Comparison of ENCODE assay signal across 7 cellular contexts in the genomic region with DNA sequence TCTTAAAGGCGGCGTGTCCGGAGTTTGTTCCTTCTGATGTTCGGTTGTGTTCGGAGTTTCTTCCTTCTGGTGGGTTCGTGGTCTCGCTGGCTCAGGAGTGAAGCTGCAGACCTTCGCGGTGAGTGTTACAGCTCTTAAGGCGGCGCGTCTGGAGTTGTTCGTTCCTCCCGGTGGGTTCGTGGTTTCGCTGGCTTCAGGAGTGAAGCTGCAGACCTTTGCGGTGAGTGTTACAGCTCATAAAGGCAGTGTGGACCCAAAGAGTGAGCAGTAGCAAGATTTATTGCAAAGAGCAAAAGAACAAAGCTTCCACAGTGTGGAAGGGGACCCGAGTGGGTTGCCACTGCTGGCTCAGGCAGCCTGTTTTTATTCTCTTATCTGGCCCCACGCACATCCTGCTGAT. TPM values are rescaled to one million over a fixed set of nuclear protein-coding genes. Genes with fewer than 3 reads are reported as not detected.
DNase-seq lines count a peak whose midpoint lies in the region; ATAC-seq and TF ChIP-seq lines count a peak whose summit lies in the region.
"Not testable (repeated sequence)": the region's sequence is repeated elsewhere in the genome, so short reads cannot be mapped to it uniquely, and the experiment has no call there.

No MANE protein-coding gene starts in this region.

- not testable (repeated sequence) for H3K27me3 Mint-ChIP-seq in CD4-positive, alpha-beta memory T cell; T-helper 2 cell treated with Interferon-gamma antibody and Interleukin-4, amounts not matched to agents 5 μg/mL and 100 μg/mL, for 36 hours (ENCODE audit: low read depth); activated CD8-positive, alpha-beta memory T cell treated with anti-CD3 and anti-CD28 coated beads, Interleukin-2, amount 10 ng/mL, durations not matched to agents 7 days and 5 days; activated T-helper 2 cell treated with anti-CD3 and anti-CD28 coated beads, Interferon-gamma antibody, Interleukin-2, Interleukin-4, amounts not matched to agents 10 μg/mL and 5 μg/mL and 100 μg/mL, durations not matched to agents 14 hours and 24 hours and 36 hours (ENCODE audit: low read depth); activated naive CD8-positive, alpha-beta T cell treated with anti-CD3 and anti-CD28 coated beads, Interleukin-2, amount 50 U/mL, for 24 hours; immature natural killer cell (ENCODE audit: low read depth in 3 of 3); osteocyte (ENCODE audit: unreplicated experiment)

- POLR2A ChIA-PET in CD4-positive, alpha-beta memory T cell (lab: Charles Lee; ENCODE audit: partially characterized antibody), result not testable (repeated sequence)

- H3K9me3 Mint-ChIP-seq in CD4-positive, alpha-beta memory T cell; T-helper 2 cell treated with Interferon-gamma antibody and Interleukin-4, amounts not matched to agents 5 μg/mL and 100 μg/mL, for 36 hours; activated CD8-positive, alpha-beta memory T cell treated with anti-CD3 and anti-CD28 coated beads, Interleukin-2, amount 10 ng/mL, durations not matched to agents 7 days and 5 days (ENCODE audit: low read depth); activated T-helper 2 cell treated with anti-CD3 and anti-CD28 coated beads, Interferon-gamma antibody, Interleukin-2, Interleukin-4, amounts not matched to agents 10 μg/mL and 5 μg/mL and 100 μg/mL, durations not matched to agents 14 hours and 24 hours and 36 hours; activated naive CD8-positive, alpha-beta T cell treated with anti-CD3 and anti-CD28 coated beads, Interleukin-2, amount 50 U/mL, for 24 hours; immature natural killer cell; osteocyte (ENCODE audit: unreplicated experiment): not testable (repeated sequence)

- peaks cover 39 to 64% (median 54%) of the 10 kb centered on the region in 4 donors for H3K4me1 Mint-ChIP-seq in CD4-positive, alpha-beta memory T cell
- H3K4me1 Mint-ChIP-seq in T-helper 2 cell treated with Interferon-gamma antibody and Interleukin-4, amounts not matched to agents 5 μg/mL and 100 μg/mL, for 36 hours (ENCODE audit: low read depth), result peaks cover 39% of the 10 kb centered on the region
- H3K4me1 Mint-ChIP-seq in activated CD8-positive, alpha-beta memory T cell treated with anti-CD3 and anti-CD28 coated beads, Interleukin-2, amount 10 ng/mL, durations not matched to agents 7 days and 5 days, result peaks cover 61% of the 10 kb centered on the region
- peaks cover 39% of the 10 kb centered on the region for H3K4me1 Mint-ChIP-seq in activated T-helper 2 cell treated with anti-CD3 and anti-CD28 coated beads, Interferon-gamma antibody, Interleukin-2, Interleukin-4, amounts not matched to agents 10 μg/mL and 5 μg/mL and 100 μg/mL, durations not matched to agents 14 hours and 24 hours and 36 hours (ENCODE audit: low read depth)
- H3K4me1 Mint-ChIP-seq in activated naive CD8-positive, alpha-beta T cell treated with anti-CD3 and anti-CD28 coated beads, Interleukin-2, amount 50 U/mL, for 24 hours, result peaks cover 61% of the 10 kb centered on the region
- peaks cover 67 to 82% of the 10 kb centered on the region in 2 donors for H3K4me1 Mint-ChIP-seq in immature natural killer cell
- H3K4me1 Mint-ChIP-seq in osteocyte (ENCODE audit: unreplicated experiment), result peaks cover 48% of the 10 kb centered on the region

- H3K36me3 ChIP-seq in CD4-positive, alpha-beta memory T cell (ENCODE audit: insufficient read depth, low read length), result not testable (repeated sequence)

- intact Hi-C loops in CD4-positive, alpha-beta memory T cell (cut with micrococcal nuclease); activated T-helper 2 cell treated with anti-CD3 and anti-CD28 coated beads, Interferon-gamma antibody, Interleukin-2, Interleukin-4, amounts not matched to agents 10 μg/mL and 5 μg/mL and 100 μg/mL, durations not matched to agents 14 hours and 24 hours and 36 hours (cut with micrococcal nuclease): not testable (repeated sequence)

- not testable (repeated sequence) for H3K4me3 ChIP-seq in CD4-positive, alpha-beta memory T cell (ENCODE audit: low read length in 2 of 2)

- CTCF ChIA-PET in CD4-positive, alpha-beta memory T cell (lab: Charles Lee; ENCODE audit: partially characterized antibody), result not testable (repeated sequence)
- CTCF ChIA-PET in activated CD8-positive, alpha-beta memory T cell treated with anti-CD3 and anti-CD28 coated beads, Interleukin-2, amount 10 ng/mL, durations not matched to agents 7 days and 5 days (lab: Charles Lee), result interaction anchor here (1.3 kb wide), 1 partner anchor 9 kb away, joined by 3 read pairs; no protein-coding TSS in a partner anchor

- not testable (repeated sequence) for H3K27ac ChIP-seq in CD4-positive, alpha-beta memory T cell (ENCODE audit: low read depth, low read length)

- not testable (repeated sequence) for ATAC-seq in activated CD8-positive, alpha-beta memory T cell treated with anti-CD3 and anti-CD28 coated beads, Interleukin-2, amount 10 ng/mL, durations not matched to agents 7 days and 5 days; activated naive CD8-positive, alpha-beta T cell treated with anti-CD3 and anti-CD28 coated beads, Interleukin-2, amount 50 U/mL, for 24 hours

- not testable (repeated sequence) for DNase-seq in CD4-positive, alpha-beta memory T cell; T-helper 2 cell treated with Interferon-gamma antibody and Interleukin-4, amounts not matched to agents 5 μg/mL and 100 μg/mL, for 36 hours (ENCODE audit: low spot score); activated T-helper 2 cell treated with anti-CD3 and anti-CD28 coated beads, Interferon-gamma antibody, Interleukin-2, Interleukin-4, amounts not matched to agents 10 μg/mL and 5 μg/mL and 100 μg/mL, durations not matched to agents 14 hours and 24 hours and 36 hours (ENCODE audit: low spot score); activated naive CD8-positive, alpha-beta T cell treated with anti-CD3 and anti-CD28 coated beads, Interleukin-2, amount 50 U/mL, for 24 hours
- DNase-seq in activated CD8-positive, alpha-beta memory T cell treated with anti-CD3 and anti-CD28 coated beads, Interleukin-2, amount 10 ng/mL, durations not matched to agents 7 days and 5 days, result peak; percentile 51
- peak in 1 of 3 donors; percentile 19 for DNase-seq in immature natural killer cell
- peak; percentile 40 for DNase-seq in osteocyte (ENCODE audit: extremely low spot score, unreplicated experiment)

- not testable (repeated sequence) for H3K9me3 ChIP-seq in CD4-positive, alpha-beta memory T cell (ENCODE audit: control insufficient read depth in 1 of 2, low read length in 2 of 2)

- peak overlapping the region in 3 of 7 donors; percentile 42 to 64 (median 60) for H3K27ac Mint-ChIP-seq in CD4-positive, alpha-beta memory T cell
- not testable (repeated sequence) for H3K27ac Mint-ChIP-seq in T-helper 2 cell treated with Interferon-gamma antibody and Interleukin-4, amounts not matched to agents 5 μg/mL and 100 μg/mL, for 36 hours; osteocyte (ENCODE audit: unreplicated experiment)
- peak overlapping the region; percentile 68 for H3K27ac Mint-ChIP-seq in activated CD8-positive, alpha-beta memory T cell treated with anti-CD3 and anti-CD28 coated beads, Interleukin-2, amount 10 ng/mL, durations not matched to agents 7 days and 5 days
- peak overlapping the region; percentile 47 for H3K27ac Mint-ChIP-seq in activated T-helper 2 cell treated with anti-CD3 and anti-CD28 coated beads, Interferon-gamma antibody, Interleukin-2, Interleukin-4, amounts not matched to agents 10 μg/mL and 5 μg/mL and 100 μg/mL, durations not matched to agents 14 hours and 24 hours and 36 hours
- peak overlapping the region; percentile 77 for H3K27ac Mint-ChIP-seq in activated naive CD8-positive, alpha-beta T cell treated with anti-CD3 and anti-CD28 coated beads, Interleukin-2, amount 50 U/mL, for 24 hours
- peak overlapping the region; percentile 73 to 84 (median 82) for H3K27ac Mint-ChIP-seq in immature natural killer cell

- peaks cover 47% of the 10 kb centered on the region for H3K4me1 ChIP-seq in CD4-positive, alpha-beta memory T cell (ENCODE audit: insufficient read depth, low read length)

- peak overlapping the region in 7 of 8 donors; percentile 12 to 71 (median 52) for H3K4me3 Mint-ChIP-seq in CD4-positive, alpha-beta memory T cell
- peak overlapping the region; percentile 60 for H3K4me3 Mint-ChIP-seq in T-helper 2 cell treated with Interferon-gamma antibody and Interleukin-4, amounts not matched to agents 5 μg/mL and 100 μg/mL, for 36 hours
- H3K4me3 Mint-ChIP-seq in activated CD8-positive, alpha-beta memory T cell treated with anti-CD3 and anti-CD28 coated beads, Interleukin-2, amount 10 ng/mL, durations not matched to agents 7 days and 5 days, result peak overlapping the region; percentile 57
- peak overlapping the region; percentile 42 for H3K4me3 Mint-ChIP-seq in activated T-helper 2 cell treated with anti-CD3 and anti-CD28 coated beads, Interferon-gamma antibody, Interleukin-2, Interleukin-4, amounts not matched to agents 10 μg/mL and 5 μg/mL and 100 μg/mL, durations not matched to agents 14 hours and 24 hours and 36 hours (ENCODE audit: low read depth)
- peak overlapping the region; percentile 67 for H3K4me3 Mint-ChIP-seq in activated naive CD8-positive, alpha-beta T cell treated with anti-CD3 and anti-CD28 coated beads, Interleukin-2, amount 50 U/mL, for 24 hours
- H3K4me3 Mint-ChIP-seq in immature natural killer cell, result peak overlapping the region; percentile 77 to 85 (median 82)
- H3K4me3 Mint-ChIP-seq in osteocyte (ENCODE audit: unreplicated experiment), result not testable (repeated sequence)

- peaks cover 13 to 32% of the 10 kb centered on the region in 2 donors for H3K36me3 Mint-ChIP-seq in CD4-positive, alpha-beta memory T cell
- H3K36me3 Mint-ChIP-seq in T-helper 2 cell treated with Interferon-gamma antibody and Interleukin-4, amounts not matched to agents 5 μg/mL and 100 μg/mL, for 36 hours (ENCODE audit: low read depth), result peaks cover 28% of the 10 kb centered on the region
- peaks cover 29% of the 10 kb centered on the region for H3K36me3 Mint-ChIP-seq in activated CD8-positive, alpha-beta memory T cell treated with anti-CD3 and anti-CD28 coated beads, Interleukin-2, amount 10 ng/mL, durations not matched to agents 7 days and 5 days
- peaks cover 41% of the 10 kb centered on the region for H3K36me3 Mint-ChIP-seq in activated T-helper 2 cell treated with anti-CD3 and anti-CD28 coated beads, Interferon-gamma antibody, Interleukin-2, Interleukin-4, amounts not matched to agents 10 μg/mL and 5 μg/mL and 100 μg/mL, durations not matched to agents 14 hours and 24 hours and 36 hours (ENCODE audit: low read depth)
- peaks cover 26% of the 10 kb centered on the region for H3K36me3 Mint-ChIP-seq in activated naive CD8-positive, alpha-beta T cell treated with anti-CD3 and anti-CD28 coated beads, Interleukin-2, amount 50 U/mL, for 24 hours (ENCODE audit: low read depth)
- not testable (repeated sequence) for H3K36me3 Mint-ChIP-seq in immature natural killer cell; osteocyte (ENCODE audit: unreplicated experiment)

- not testable (repeated sequence) for TF ChIP-seq CTCF in osteocyte (IDR thresholded peaks at IDR 0.05)

- H3K27me3 ChIP-seq in CD4-positive, alpha-beta memory T cell (ENCODE audit: insufficient read depth, low read length), result not testable (repeated sequence)

RNA-seq across cellular contexts. Expression of a gene that starts 19.8 kb away (rescaled TPM):
- total RNA-seq in CD4-positive, alpha-beta memory T cell, result 10 to 100 TPM; 45.0 to 51.2 TPM
- polyA plus RNA-seq in CD4-positive, alpha-beta memory T cell, result 10 to 100 TPM; 53.9 to 79.5 TPM
- total RNA-seq in activated CD8-positive, alpha-beta memory T cell treated with anti-CD3 and anti-CD28 coated beads, Interleukin-2, amount 10 ng/mL, durations not matched to agents 7 days and 5 days, result 10 to 100 TPM; 75.4 to 90.4 TPM
- 94.1 and 94.8 TPM in 2 replicates for total RNA-seq in activated T-helper 2 cell treated with anti-CD3 and anti-CD28 coated beads, Interferon-gamma antibody, Interleukin-2, Interleukin-4, amounts not matched to agents 10 μg/mL and 5 μg/mL and 100 μg/mL, durations not matched to agents 14 hours and 24 hours and 36 hours
- 10 to 100 TPM; 47.9 to 82.4 (median 67.8) TPM for polyA plus RNA-seq in immature natural killer cell
- 70.3 and 77.3 TPM in 2 replicates for total RNA-seq in osteocyte
